ENCODE assay signal across 8 cellular contexts in the genomic region with DNA sequence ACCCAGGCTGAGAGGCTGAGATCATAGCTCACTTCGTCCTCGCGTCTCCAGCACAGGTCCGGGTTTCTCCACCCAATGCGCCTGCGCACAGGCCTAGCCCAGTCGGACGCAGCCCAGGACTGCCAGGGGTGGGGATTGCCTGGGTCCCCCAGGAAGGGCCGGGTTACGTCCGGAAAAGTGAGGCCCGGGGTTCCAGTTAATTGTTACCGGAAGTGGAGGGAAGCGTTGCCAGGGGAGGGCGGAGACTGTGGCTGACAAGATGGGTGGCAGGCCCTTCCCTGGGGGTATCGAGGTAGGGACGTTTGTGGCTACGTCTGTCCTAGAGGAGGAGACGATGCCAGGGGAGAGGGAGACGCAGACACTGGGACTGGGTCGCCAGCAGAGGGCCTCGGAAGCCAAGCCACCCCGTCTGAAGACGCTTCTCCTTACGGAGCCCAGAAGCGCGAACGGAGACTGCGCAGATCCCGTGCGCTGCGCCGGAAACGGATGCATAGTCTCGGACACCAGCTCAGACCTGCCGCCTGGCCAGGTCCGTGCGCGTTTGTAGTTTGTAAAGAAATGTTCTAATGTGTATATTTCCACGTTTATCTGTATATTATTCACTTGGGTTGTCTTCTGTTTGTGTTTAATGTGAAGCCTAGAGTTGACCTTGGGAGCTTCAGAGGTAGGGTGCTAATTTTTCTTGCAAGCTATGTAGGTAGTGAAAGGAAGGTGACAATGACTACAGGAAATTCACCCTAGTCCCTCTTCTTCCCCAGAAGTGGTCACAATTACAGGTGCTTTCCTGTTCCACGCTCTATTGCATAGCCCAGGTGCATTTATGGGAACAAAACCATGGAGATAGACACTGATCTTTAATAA.
DNase-seq lines count a peak whose midpoint lies in the region; ATAC-seq and TF ChIP-seq lines count a peak whose summit lies in the region.

No MANE protein-coding gene starts in this region.

- TF ChIP-seq CTCF in AG09309 (IDR thresholded peaks at IDR 0.05; ENCODE audit: control insufficient read depth, insufficient read depth, low read depth, low read length, missing control alignments), result peak; percentile 75

- peak; percentile 61 for DNase-seq in AG09309 (ENCODE audit: low read depth)
- peak; percentile 87 for DNase-seq in NCI-H345 treated with DMSO at 0.1 percent for 48 hours (lab: John Stamatoyannopoulos, UW; ENCODE audit: unreplicated experiment)
- DNase-seq in activated CD4-positive, CD25-positive, alpha-beta regulatory T cell treated with anti-CD3 and anti-CD28 coated beads, Interleukin-2, amount 50 U/mL, for 72 hours, result peak; percentile 88
- peak; percentile 43 to 80 for DNase-seq in cerebellar nuclear complex (lab: John Stamatoyannopoulos, UW)
- peak; percentile 94 for DNase-seq in kidney tubule cell (ENCODE audit: low spot score)
- peak; percentile 63 to 66 for DNase-seq in stimulated activated CD4-positive, alpha-beta T cell treated with anti-CD3 and anti-CD28 coated beads, Interleukin-1b, Interleukin-23, amount 100 ng/mL, for 1 hour (ENCODE audit: low read depth in 2 of 2)

- ATAC-seq in GM18909 (IDR thresholded peaks at IDR 0.05; ENCODE audit: poor library complexity, unreplicated experiment) (peak; percentile 66), HG03175 (IDR thresholded peaks at IDR 0.05; ENCODE audit: unreplicated experiment) (peak; percentile 76)

- H3K4me3 ChIP-seq in AG09309 (ENCODE audit: control insufficient read depth, low read depth, low read length), result peak overlapping the region; percentile 44

Comparison
In these comparisons a context has a peak if more than half of its experiments do, and no peak if none do; other contexts are left out.
1. Peak in every context shown above with its lines: DNase-seq, ATAC-seq and H3K4me3 ChIP-seq.